Comparison of ENCODE assay signal across 21 cellular contexts in the genomic region with DNA sequence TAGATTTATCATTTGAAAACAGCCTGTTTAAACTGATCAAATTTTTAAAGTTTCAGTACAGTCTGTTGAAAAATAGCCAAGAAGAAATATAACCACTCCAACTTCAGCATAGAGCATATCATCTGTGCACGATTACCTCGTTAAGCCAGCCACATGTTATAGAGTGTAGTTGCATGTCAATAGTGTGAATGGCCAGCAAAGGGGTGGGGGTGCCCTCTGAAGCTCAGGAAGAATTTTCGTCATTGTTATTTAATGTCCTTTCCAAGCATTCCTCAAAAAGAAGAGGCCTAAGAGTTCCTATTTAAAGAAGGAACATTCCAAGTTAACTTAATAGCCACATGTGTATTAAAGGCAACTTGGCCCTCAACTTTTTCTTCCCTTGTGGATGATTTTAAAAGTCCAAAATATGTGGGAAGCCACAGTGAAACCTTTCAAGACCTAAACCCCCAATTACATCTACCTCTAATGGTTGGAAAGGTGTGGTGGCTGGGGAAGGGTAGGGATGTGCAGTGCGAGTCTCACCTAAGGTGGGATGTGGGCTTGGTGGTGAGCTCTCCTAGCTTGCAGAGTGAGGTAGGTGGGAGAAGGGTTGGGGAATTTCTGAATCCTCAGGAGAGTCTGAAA. TPM values are rescaled to one million over a fixed set of nuclear protein-coding genes. Genes with fewer than 3 reads are reported as not detected.
DNase-seq lines count a peak whose midpoint lies in the region; ATAC-seq, FAIRE-seq and TF ChIP-seq lines count a peak whose summit lies in the region.
"Had no signal": no experiment of that assay in that cellular context is flagged by ENCODE, and none has a peak within 500 bp of the region (broad histone marks: within the 10 kb centered on the region; RNA-seq: fewer than 3 reads in every experiment).

No MANE protein-coding gene starts in this region.

- TF ChIP-seq POLR2A in A549 (IDR thresholded peaks at IDR 0.05; ENCODE audit: low read length): no peak

- H3K4me2 ChIP-seq in A549: no peak overlapping the region
- H3K4me2 ChIP-seq: hepatocyte had no signal

- CTCF ChIA-PET in A549 (lab: Yijun Ruan, JAX): interaction anchor here (0.6 to 1.4 kb wide), 2 partner anchors 28 to 251 kb away, joined by 3 read pairs; no protein-coding TSS in a partner anchor

- H3K4me3 Mint-ChIP-seq in endodermal cell: no peak overlapping the region
- no peak overlapping the region for H3K4me3 Mint-ChIP-seq in mesothelial cell of epicardium
- H3K4me3 Mint-ChIP-seq: activated CD4-positive, alpha-beta memory T cell treated with anti-CD3 and anti-CD28 coated beads for 36 hours; activated naive CD4-positive, alpha-beta T cell treated with anti-CD3 and anti-CD28 coated beads for 36 hours; HFFc6; memory B cell; T-helper 1 cell treated with Interleukin-12 subunit alpha and Interleukin-12 subunit beta and Interleukin-4 antibody, amounts not matched to agents 30 μg/mL and 1 μg/mL, for 36 hours had no signal

- H3K9ac ChIP-seq in HUES64 (ENCODE audit: low read depth, low read length): peak overlapping the region; percentile 88
- no peak overlapping the region for H3K9ac ChIP-seq in endodermal cell (ENCODE audit: extremely low read depth, low read length, poor library complexity, severe bottlenecking)

- H3K27me3 Mint-ChIP-seq in endodermal cell (ENCODE audit: insufficient read depth): no peaks in the 10 kb centered on the region
- no peaks in the 10 kb centered on the region for H3K27me3 Mint-ChIP-seq in mesothelial cell of epicardium (ENCODE audit: low read depth)

- no peak for TF ChIP-seq RAD21 in A549 (conservative IDR thresholded peaks at IDR 0.05 in 1 of 2, IDR thresholded peaks at IDR 0.05 in 1 of 2)

- DNase-seq in A549 (ENCODE audit: low read depth in 1 of 2, low spot score in 1 of 2) (no peak), endodermal cell (peak; percentile 68), mesothelial cell of epicardium (ENCODE audit: low spot score in 2 of 2, unreplicated experiment in 2 of 2) (no peak), NCI-H524 treated with DMSO at 0.1 percent for 48 hours (lab: John Stamatoyannopoulos, UW) (no peak), NCI-H2196 treated with DMSO at 0.1 percent for 48 hours (lab: John Stamatoyannopoulos, UW; ENCODE audit: unreplicated experiment) (no peak), DMS 273 (lab: John Stamatoyannopoulos, UW; ENCODE audit: unreplicated experiment) (no peak), DMS79 (lab: John Stamatoyannopoulos, UW) (no peak)
- DNase-seq: activated CD4-positive, alpha-beta memory T cell treated with anti-CD3 and anti-CD28 coated beads for 36 hours; activated naive CD4-positive, alpha-beta T cell treated with anti-CD3 and anti-CD28 coated beads for 36 hours; aorta; DMS153; HFFc6; NCI-H69; nephron progenitor cell; SHP77; WERI-Rb-1 had no signal

- H3K4me1 Mint-ChIP-seq in endodermal cell (peaks cover 59% of the 10 kb centered on the region), mesothelial cell of epicardium (peaks cover 64% of the 10 kb centered on the region)

- H3K9me3 ChIP-seq in A549 (no peaks in the 10 kb centered on the region), HUES64 (ENCODE audit: insufficient read depth, low read depth, low read length) (no peaks in the 10 kb centered on the region), endodermal cell (ENCODE audit: control insufficient read depth, low read length) (no peaks in the 10 kb centered on the region)

- ATAC-seq in A549: no peak

- TF ChIP-seq CTCF in A549 (IDR thresholded peaks at IDR 0.05) (no peak), endodermal cell (conservative IDR thresholded peaks at IDR 0.05) (no peak), mesothelial cell of epicardium (IDR thresholded peaks at IDR 0.05; ENCODE audit: unreplicated experiment) (no peak)

- H3K27ac ChIP-seq in A549 (peak overlapping the region; percentile 84 to 97), HUES64 (ENCODE audit: low read depth, low read length) (peak overlapping the region; percentile 92), endodermal cell (ENCODE audit: low read depth, low read length) (no peak overlapping the region)
- H3K27ac ChIP-seq: WERI-Rb-1 had no signal

- H3K4me3 ChIP-seq in A549 (no peak overlapping the region), HUES64 (ENCODE audit: low read length) (peak overlapping the region; percentile 77; the same call in 1 of the 2 replicates), endodermal cell (ENCODE audit: low read length) (no peak overlapping the region)
- H3K4me3 ChIP-seq: hepatocyte had no signal

- no peak for FAIRE-seq in A549 (lab: Jason Lieb, UNC)

- H3K9me3 Mint-ChIP-seq in endodermal cell (no peaks in the 10 kb centered on the region), mesothelial cell of epicardium (no peaks in the 10 kb centered on the region)
- H3K9me3 Mint-ChIP-seq: activated CD4-positive, alpha-beta memory T cell treated with anti-CD3 and anti-CD28 coated beads for 36 hours; activated naive CD4-positive, alpha-beta T cell treated with anti-CD3 and anti-CD28 coated beads for 36 hours; memory B cell; nephron progenitor cell; T-helper 1 cell treated with Interleukin-12 subunit alpha and Interleukin-12 subunit beta and Interleukin-4 antibody, amounts not matched to agents 30 μg/mL and 1 μg/mL, for 36 hours had no signal

- 95% methylated on average over 4 of the region's 4 CpGs for WGBS in A549 (ENCODE audit: missing lambda C conversion rate)
- 40% methylated on average over 4 of the region's 4 CpGs for WGBS in HUES64
- WGBS in endodermal cell (ENCODE audit: insufficient coverage in 1 of 2, insufficient read length in 1 of 2), 2 experiments: 33 to 67% methylated on average over 1 to 4 of the region's 4 CpGs

- peaks cover 17% of the 10 kb centered on the region for H3K36me3 Mint-ChIP-seq in endodermal cell (ENCODE audit: low read depth)
- H3K36me3 Mint-ChIP-seq in mesothelial cell of epicardium: peaks cover 7% of the 10 kb centered on the region
- H3K36me3 Mint-ChIP-seq: activated CD4-positive, alpha-beta memory T cell treated with anti-CD3 and anti-CD28 coated beads for 36 hours; memory B cell had no signal

- POLR2A ChIA-PET in A549 (lab: Yijun Ruan, JAX): no interaction called here

- H3K4me1 ChIP-seq in A549 (peaks cover 56% of the 10 kb centered on the region), HUES64 (ENCODE audit: insufficient read depth, low read length) (peaks cover 65% of the 10 kb centered on the region), endodermal cell (ENCODE audit: control insufficient read depth, insufficient read depth, low read length) (peaks cover 10% of the 10 kb centered on the region)

- no peaks in the 10 kb centered on the region for H3K27me3 ChIP-seq in HUES64 (ENCODE audit: insufficient read depth, low read length)
- no peaks in the 10 kb centered on the region for H3K27me3 ChIP-seq in endodermal cell (ENCODE audit: control insufficient read depth, insufficient read depth, low read length, poor library complexity, severe bottlenecking)
- H3K27me3 ChIP-seq: hepatocyte had no signal

- no peak for TF ChIP-seq EP300 in A549 (IDR thresholded peaks at IDR 0.05)

- H3K27ac Mint-ChIP-seq in endodermal cell (peak overlapping the region; percentile 52), mesothelial cell of epicardium (peak overlapping the region; percentile 82)
- H3K27ac Mint-ChIP-seq: activated CD4-positive, alpha-beta memory T cell treated with anti-CD3 and anti-CD28 coated beads for 36 hours; activated naive CD4-positive, alpha-beta T cell treated with anti-CD3 and anti-CD28 coated beads for 36 hours; CD14-positive monocyte; memory B cell; nephron progenitor cell; T-helper 1 cell treated with Interleukin-12 subunit alpha and Interleukin-12 subunit beta and Interleukin-4 antibody, amounts not matched to agents 30 μg/mL and 1 μg/mL, for 36 hours had no signal

- H3K36me3 ChIP-seq in HUES64 (ENCODE audit: insufficient read depth, low read length) (peaks cover 21% of the 10 kb centered on the region), endodermal cell (ENCODE audit: control insufficient read depth, insufficient read depth, low read length) (peaks cover 19% of the 10 kb centered on the region)
- H3K36me3 ChIP-seq: WERI-Rb-1 had no signal

TF ChIP-seq in A549, 52 proteins besides CTCF, POLR2A, EP300 and RAD21 (continues in another document):
- no peak for TF ChIP-seq KDM5A (IDR thresholded peaks at IDR 0.05)
- no peak for TF ChIP-seq TFCP2L1 (CRISPR knock-in tag; IDR thresholded peaks at IDR 0.05)
- TF ChIP-seq, protein P1, sequence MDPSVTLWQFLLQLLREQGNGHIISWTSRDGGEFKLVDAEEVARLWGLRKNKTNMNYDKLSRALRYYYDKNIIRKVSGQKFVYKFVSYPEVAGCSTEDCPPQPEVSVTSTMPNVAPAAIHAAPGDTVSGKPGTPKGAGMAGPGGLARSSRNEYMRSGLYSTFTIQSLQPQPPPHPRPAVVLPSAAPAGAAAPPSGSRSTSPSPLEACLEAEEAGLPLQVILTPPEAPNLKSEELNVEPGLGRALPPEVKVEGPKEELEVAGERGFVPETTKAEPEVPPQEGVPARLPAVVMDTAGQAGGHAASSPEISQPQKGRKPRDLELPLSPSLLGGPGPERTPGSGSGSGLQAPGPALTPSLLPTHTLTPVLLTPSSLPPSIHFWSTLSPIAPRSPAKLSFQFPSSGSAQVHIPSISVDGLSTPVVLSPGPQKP (IDR thresholded peaks at IDR 0.05; ENCODE audit: low read depth, low read length): no peak
- no peak for TF ChIP-seq RFX5 (IDR thresholded peaks at IDR 0.05)
- TF ChIP-seq GATA3 (IDR thresholded peaks at IDR 0.05; ENCODE audit: borderline replicate concordance): no peak
- no peak for TF ChIP-seq ZC3H11A (IDR thresholded peaks at IDR 0.05)
- TF ChIP-seq ZSCAN20 (CRISPR knock-in tag; IDR thresholded peaks at IDR 0.05): no peak
- TF ChIP-seq ZNF302 (CRISPR knock-in tag; IDR thresholded peaks at IDR 0.05): no peak
- TF ChIP-seq, protein P2, sequence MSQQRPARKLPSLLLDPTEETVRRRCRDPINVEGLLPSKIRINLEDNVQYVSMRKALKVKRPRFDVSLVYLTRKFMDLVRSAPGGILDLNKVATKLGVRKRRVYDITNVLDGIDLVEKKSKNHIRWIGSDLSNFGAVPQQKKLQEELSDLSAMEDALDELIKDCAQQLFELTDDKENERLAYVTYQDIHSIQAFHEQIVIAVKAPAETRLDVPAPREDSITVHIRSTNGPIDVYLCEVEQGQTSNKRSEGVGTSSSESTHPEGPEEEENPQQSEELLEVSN (IDR thresholded peaks at IDR 0.05; ENCODE audit: borderline replicate concordance, low read depth): no peak
- no peak for TF ChIP-seq ESRRA (IDR thresholded peaks at IDR 0.05; ENCODE audit: borderline replicate concordance, low read length)

RNA-seq across cellular contexts. Expression of gene CCN2, which starts 1.8 kb away (rescaled TPM):
- polyA plus RNA-seq in A549 (2011; rRNA removed) (89.9 and 103 TPM in 2 replicates), A549 (2017; fragmentation: RNase III; extraction: RNeasy Plus Mini Kit Qiagen cat#74134 plus additional on column Dnase treatment) (32.0 to 47.4 TPM (median 40.5 TPM) in 3 replicates)
- polyA plus RNA-seq in A549 (2012; cell fraction: cytosol; rRNA removed): 81.2 and 103 TPM in 2 replicates
- polyA plus RNA-seq in A549 (2012; cell fraction: nucleus; rRNA removed): 126 and 177 TPM in 2 replicates
- polyA minus RNA-seq in A549 (2011; rRNA and poly(A)+ RNA removed): 24.8 and 32.2 TPM in 2 replicates
- 58.0 TPM for polyA plus RNA-seq in HUES64 (2013, experiment 1 of 2)
- polyA plus RNA-seq in HUES64 (2013, experiment 2 of 2): 66.7 TPM
- total RNA-seq in endodermal cell (10 to 100 TPM; 28.6 to 29.4 TPM), mesothelial cell of epicardium (683 to 766 TPM (median 697 TPM) in 3 replicates)
- polyA plus RNA-seq in endodermal cell (2013, experiment 1 of 2): 176 TPM
- 179 TPM for polyA plus RNA-seq in endodermal cell (2013, experiment 2 of 2)
- total RNA-seq: activated CD4-positive, alpha-beta memory T cell treated with anti-CD3 and anti-CD28 coated beads for 36 hours; activated naive CD4-positive, alpha-beta T cell treated with anti-CD3 and anti-CD28 coated beads for 36 hours had no signal
- polyA plus RNA-seq: CD14-positive monocyte had no signal

Comparison
In these comparisons a context has a peak if more than half of its experiments do, and no peak if none do; other contexts are left out.
1. RNA of gene CCN2, which starts 1.8 kb away (total RNA-seq): 683 to 766 TPM in mesothelial cell of epicardium; 28.6 to 29.4 TPM in endodermal cell; every median in the first group is over 10 times any median in the second.